Comparison of ENCODE assay signal across 20 cellular contexts in the genomic region with DNA sequence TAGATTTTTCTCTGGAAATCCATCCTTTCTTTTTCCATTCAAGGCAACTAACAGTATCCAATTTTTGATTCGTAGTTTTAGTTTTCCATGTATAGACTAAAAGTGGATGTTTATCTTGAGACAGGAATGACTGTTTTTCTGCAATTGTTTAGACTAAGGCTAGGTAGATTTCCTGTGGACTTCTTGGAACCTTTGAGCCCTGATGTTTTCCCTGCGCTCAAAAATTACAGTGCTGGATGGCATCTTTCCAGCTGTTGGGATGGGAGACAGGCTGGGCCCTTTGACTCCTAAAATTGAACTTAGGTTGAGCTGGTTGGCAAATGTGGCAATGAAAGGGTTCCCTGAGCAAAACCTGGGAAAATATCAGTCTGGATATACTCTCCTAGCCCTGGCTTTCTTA.
DNase-seq lines count a peak whose midpoint lies in the region; ATAC-seq and TF ChIP-seq lines count a peak whose summit lies in the region.
"Had no signal": no experiment of that assay in that cellular context is flagged by ENCODE, and none has a peak within 500 bp of the region (broad histone marks: within the 10 kb centered on the region; RNA-seq: fewer than 3 reads in every experiment).

No MANE protein-coding gene starts in this region.

- TF ChIP-seq POLR2A in esophagus squamous epithelium (IDR thresholded peaks at IDR 0.05) = no peak

- H3K79me2 ChIP-seq in mammary epithelial cell (ENCODE audit: insufficient read depth, low read length) = no peaks in the 10 kb centered on the region

- no peak overlapping the region for H3K4me3 ChIP-seq in mammary epithelial cell (replicated peaks in 1 of 3; ENCODE audit: insufficient read depth in 1 of 3, low read depth in 2 of 3, low read length in 3 of 3)
- H3K4me3 ChIP-seq in esophagus squamous epithelium = no peak overlapping the region
- no peak overlapping the region for H3K4me3 ChIP-seq in aorta (ENCODE audit: low read length in 2 of 2)
- H3K4me3 ChIP-seq: GM12878, Peyer's patch, stomach had no signal

- intact Hi-C loops in mammary epithelial cell (cut with micrococcal nuclease) = loop anchor here (1.0 to 2.0 kb wide), 2 partner anchors 43 to 181 kb away; partner anchors contain the start of gene DHRS3
- intact Hi-C loops in MCF 10A (cut with micrococcal nuclease) = loop anchor here (1.0 to 2.0 kb wide), 2 partner anchors 43 to 182 kb away; no protein-coding TSS in a partner anchor
- intact Hi-C loops in esophagus squamous epithelium (cut with DNase I) = no loop called here
- intact Hi-C loops in aorta (cut with DNase I) = no loop called here

- H3K9me3 ChIP-seq in mammary epithelial cell (replicated peaks; ENCODE audit: insufficient read depth, low read length) (no peaks in the 10 kb centered on the region), esophagus squamous epithelium (no peaks in the 10 kb centered on the region), aorta (ENCODE audit: control insufficient read depth, low read length) (no peaks in the 10 kb centered on the region)
- H3K9me3 ChIP-seq: Peyer's patch, stomach had no signal

- H3K4me1 Mint-ChIP-seq in MCF 10A (ENCODE audit: insufficient read depth, unreplicated experiment) = peaks cover 36% of the 10 kb centered on the region
- H3K4me1 Mint-ChIP-seq in activated T-helper 17 cell treated with anti-CD3 and anti-CD28 coated beads, Interleukin-2, amount 50 U/mL, for 72 hours = peaks cover 55% of the 10 kb centered on the region

- no peaks in the 10 kb centered on the region for H3K9me3 Mint-ChIP-seq in MCF 10A (ENCODE audit: unreplicated experiment)
- no peaks in the 10 kb centered on the region for H3K9me3 Mint-ChIP-seq in activated T-helper 17 cell treated with anti-CD3 and anti-CD28 coated beads, Interleukin-2, amount 50 U/mL, for 72 hours
- H3K9me3 Mint-ChIP-seq: memory B cell had no signal

- TF ChIP-seq CTCF in mammary epithelial cell (conservative IDR thresholded peaks at IDR 0.05 in 1 of 2, IDR thresholded peaks at IDR 0.05 in 1 of 2; ENCODE audit: extremely low read depth in 1 of 2, insufficient read depth in 1 of 2, low read depth in 1 of 2, low read length in 2 of 2) (no peak), MCF 10A (IDR thresholded peaks at IDR 0.05; ENCODE audit: unreplicated experiment) (no peak), esophagus squamous epithelium (IDR thresholded peaks at IDR 0.05) (no peak)

- BruUV-seq in mammary epithelial cell (replicated peaks; lab: Mats Ljungman, UMichigan) (no TSS peak), MCF 10A (replicated peaks; lab: Mats Ljungman, UMichigan) (no TSS peak)

- CTCF ChIA-PET in mammary epithelial cell (lab: Charles Lee; ENCODE audit: low non-redundant PET) = no interaction called here
- CTCF ChIA-PET in MCF 10A (lab: Yijun Ruan, JAX) = interaction anchor here (0.9 to 1.3 kb wide), 3 partner anchors 9 to 59 kb away, joined by 3 to 8 read pairs (median 4); no protein-coding TSS in a partner anchor

- no peaks in the 10 kb centered on the region for H3K27me3 Mint-ChIP-seq in MCF 10A (ENCODE audit: insufficient read depth, unreplicated experiment)
- H3K27me3 Mint-ChIP-seq in activated T-helper 17 cell treated with anti-CD3 and anti-CD28 coated beads, Interleukin-2, amount 50 U/mL, for 72 hours = no peaks in the 10 kb centered on the region
- H3K27me3 Mint-ChIP-seq: memory B cell had no signal

- dilution Hi-C loops in mammary epithelial cell (cut with HindIII; ENCODE audit: low sequenced_read_pairs) = no loop called here

- peak overlapping the region; percentile 68 for H3K4me2 ChIP-seq in mammary epithelial cell (ENCODE audit: insufficient read depth, low read depth, low read length)
- H3K4me2 ChIP-seq: KMS-11 had no signal

- H3K27me3 ChIP-seq in mammary epithelial cell (ENCODE audit: insufficient read depth, low read length) (no peaks in the 10 kb centered on the region), esophagus squamous epithelium (no peaks in the 10 kb centered on the region), aorta (ENCODE audit: control insufficient read depth in 1 of 2, insufficient read depth in 2 of 2, low read length in 1 of 2) (no peaks in the 10 kb centered on the region)
- H3K27me3 ChIP-seq: Peyer's patch, stomach had no signal

- ATAC-seq in activated T-helper 17 cell treated with anti-CD3 and anti-CD28 coated beads, Interleukin-2, amount 50 U/mL, for 72 hours (replicated peaks) = no peak
- no peak for ATAC-seq in aorta (ENCODE audit: low FRiP score)
- ATAC-seq: HCT116 had no signal

- H3K36me3 Mint-ChIP-seq in MCF 10A (ENCODE audit: insufficient read depth, unreplicated experiment) = peaks cover 13% of the 10 kb centered on the region
- H3K36me3 Mint-ChIP-seq in activated T-helper 17 cell treated with anti-CD3 and anti-CD28 coated beads, Interleukin-2, amount 50 U/mL, for 72 hours (ENCODE audit: low read depth) = peaks cover 58% of the 10 kb centered on the region

- H2AFZ ChIP-seq in mammary epithelial cell (ENCODE audit: low read depth, low read length) = no peak overlapping the region

- H3K4me1 ChIP-seq in mammary epithelial cell (ENCODE audit: insufficient read depth, low read length) = peaks cover 62% of the 10 kb centered on the region
- peaks cover 46 to 73% (median 63%) of the 10 kb centered on the region in 3 donors for H3K4me1 ChIP-seq in esophagus squamous epithelium
- peaks cover 2 to 13% of the 10 kb centered on the region in 2 donors for H3K4me1 ChIP-seq in aorta (ENCODE audit: control insufficient read depth in 1 of 2, insufficient read depth in 2 of 2, low read length in 2 of 2)

- H3K4me3 Mint-ChIP-seq in MCF 10A (ENCODE audit: unreplicated experiment) = no peak overlapping the region
- peak overlapping the region; percentile 65 for H3K4me3 Mint-ChIP-seq in activated T-helper 17 cell treated with anti-CD3 and anti-CD28 coated beads, Interleukin-2, amount 50 U/mL, for 72 hours
- H3K4me3 Mint-ChIP-seq: memory B cell had no signal

- no peak for DNase-seq in mammary epithelial cell
- no peak for DNase-seq in MCF 10A (ENCODE audit: unreplicated experiment)
- no peak for DNase-seq in esophagus squamous epithelium (lab: John Stamatoyannopoulos, UW)
- no peak for DNase-seq in aorta
- no peak for DNase-seq in activated effector memory CD4-positive, alpha-beta T cell treated with Interleukin-2 at 50 U/mL for 16 hours
- DNase-seq in AG20443 (ENCODE audit: low spot score) = no peak
- no peak for DNase-seq in iPS-NIHi7 (ENCODE audit: extremely low spot score)
- DNase-seq: activated CD8-positive, alpha-beta memory T cell treated with anti-CD3 and anti-CD28 coated beads for 24 hours; Calu3; islet precursor cell; NCI-H1105; NCI-H748 treated with DMSO at 0.1 percent for 48 hours; Peyer's patch; stomach; WERI-Rb-1 had no signal

- POLR2A ChIA-PET in MCF 10A (lab: Yijun Ruan, JAX) = interaction anchor here (1.1 to 7.3 kb wide), 7 partner anchors 11 to 180 kb away, joined by 3 to 53 read pairs (median 13); partner anchors contain the start of gene DHRS3

- 84% methylated on average over 2 of the region's 2 CpGs for WGBS in mammary epithelial cell (ENCODE audit: low coverage, missing lambda C conversion rate)
- 40 to 58% methylated on average over 1 to 2 of the region's 2 CpGs for WGBS in esophagus squamous epithelium, 2 donors
- WGBS in aorta, 2 donors = 4 to 10% methylated on average over 2 of the region's 2 CpGs

- in situ Hi-C loops in mammary epithelial cell (cut with MboI; ENCODE audit: low sequenced_read_pairs in 2 of 2) = no loop called here

- H3K27ac ChIP-seq in mammary epithelial cell (ENCODE audit: insufficient read depth, low read depth, low read length) = peak overlapping the region; percentile 67
- H3K27ac ChIP-seq in esophagus squamous epithelium = peak overlapping the region; percentile 81 to 89 (median 85)
- H3K27ac ChIP-seq in aorta (ENCODE audit: low read depth in 1 of 2, low read length in 2 of 2) = peak overlapping the region; percentile 38 to 50
- H3K27ac ChIP-seq: KMS-11, WERI-Rb-1 had no signal

- no peak overlapping the region for H3K9ac ChIP-seq in mammary epithelial cell (ENCODE audit: insufficient read depth, low read length)
- H3K9ac ChIP-seq: KMS-11 had no signal

- no peak overlapping the region for H3K27ac Mint-ChIP-seq in MCF 10A (ENCODE audit: low read depth, unreplicated experiment)
- H3K27ac Mint-ChIP-seq in activated T-helper 17 cell treated with anti-CD3 and anti-CD28 coated beads, Interleukin-2, amount 50 U/mL, for 72 hours = peak overlapping the region; percentile 98

- H4K20me1 ChIP-seq in mammary epithelial cell (ENCODE audit: insufficient read depth, low read length) = no peaks in the 10 kb centered on the region

- no peaks in the 10 kb centered on the region for H3K36me3 ChIP-seq in mammary epithelial cell (ENCODE audit: insufficient read depth, low read length)
- H3K36me3 ChIP-seq in esophagus squamous epithelium = peaks cover 0 to 42% (median 0%) of the 10 kb centered on the region in 3 donors
- no peaks in the 10 kb centered on the region for H3K36me3 ChIP-seq in aorta (ENCODE audit: control insufficient read depth in 1 of 2, insufficient read depth in 2 of 2, low read length in 1 of 2)
- H3K36me3 ChIP-seq: WERI-Rb-1 had no signal

Comparison
In these comparisons a context has a peak if more than half of its experiments do, and no peak if none do; other contexts are left out.
1. intact Hi-C loops: an anchor here in mammary epithelial cell (1.0 to 2.0 kb wide) and MCF 10A (1.0 to 2.0 kb wide); none called in esophagus squamous epithelium and aorta.